8 cellular contexts compared by ENCODE assay signal in the genomic region with DNA sequence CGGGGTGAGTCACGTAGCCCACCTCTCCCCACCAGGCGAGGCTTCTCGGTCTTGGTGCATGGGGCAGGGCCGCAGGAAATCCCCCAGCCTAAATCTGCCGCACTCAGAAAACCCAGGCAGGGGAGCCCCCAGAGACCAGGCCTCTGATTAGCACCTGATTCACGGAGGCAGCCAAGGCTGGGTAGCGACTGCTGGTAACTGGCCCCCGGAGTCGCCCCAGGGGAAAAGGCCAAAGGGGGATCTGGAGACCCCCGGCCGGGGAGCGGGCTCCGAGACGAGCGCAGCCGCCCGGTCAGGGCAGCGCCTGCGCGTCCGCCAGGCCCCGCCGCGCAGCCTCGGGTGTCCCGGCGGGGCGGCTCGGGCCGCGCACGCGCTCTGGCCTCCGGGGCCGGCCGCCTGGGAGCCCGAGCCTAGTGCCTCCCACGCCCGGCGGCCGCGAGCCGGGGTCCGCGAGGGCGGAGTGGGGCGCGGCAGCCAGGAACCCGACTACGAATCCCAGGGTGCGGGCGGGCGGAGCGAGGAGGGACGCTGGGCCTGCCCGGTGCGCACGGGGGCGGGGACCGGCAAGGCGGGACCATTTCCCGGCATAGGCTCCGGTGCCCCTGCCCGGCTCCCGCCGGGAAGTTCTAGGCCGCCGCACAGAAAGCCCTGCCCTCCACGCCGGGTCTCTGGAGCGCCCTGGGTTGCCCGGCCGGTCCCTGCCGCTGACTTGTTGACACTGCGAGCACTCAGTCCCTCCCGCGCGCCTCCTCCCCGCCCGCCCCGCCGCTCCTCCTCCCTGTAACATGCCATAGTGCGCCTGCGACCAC. TPM values are rescaled to one million over a fixed set of nuclear protein-coding genes. Genes with fewer than 3 reads are reported as not detected.
DNase-seq lines count a peak whose midpoint lies in the region; ATAC-seq and TF ChIP-seq lines count a peak whose summit lies in the region.

A gene with protein sequence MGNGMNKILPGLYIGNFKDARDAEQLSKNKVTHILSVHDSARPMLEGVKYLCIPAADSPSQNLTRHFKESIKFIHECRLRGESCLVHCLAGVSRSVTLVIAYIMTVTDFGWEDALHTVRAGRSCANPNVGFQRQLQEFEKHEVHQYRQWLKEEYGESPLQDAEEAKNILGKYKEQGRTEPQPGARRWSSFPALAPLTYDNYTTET (plus strand): TSS at position 791 of the 809 bp plus-strand sequence. CDS start 53 bp downstream, outside the sequence.

- intact Hi-C loops in left ventricle myocardium superior (cut with micrococcal nuclease): no loop called here

- in situ Hi-C loops in GM13976 (cut with MboI; ENCODE audit: low sequenced_read_pairs, unreplicated experiment): no loop called here

- ATAC-seq in HG02798 (IDR thresholded peaks at IDR 0.05; ENCODE audit: poor library complexity, unreplicated experiment): peak; percentile 56
- peak; percentile 93 for ATAC-seq in left ventricle myocardium superior

- 16 to 30% (median 25%) methylated on average over 80 to 85 of the region's 85 CpGs for WGBS in adipose tissue, 3 donors

- DNase-seq in GM13976 (ENCODE audit: low spot score) (peak; percentile 100), RPMI8226 (peak; percentile 99), left ventricle myocardium superior (peak; percentile 94), retinal pigment epithelial cell (ENCODE audit: low read depth) (peak; percentile 27), NCI-H1417 treated with DMSO at 0.1 percent for 48 hours (lab: John Stamatoyannopoulos, UW) (no peak), NOMO-1 treated with DMSO at 0.1 percent for 48 hours (lab: John Stamatoyannopoulos, UW; ENCODE audit: unreplicated experiment) (no peak)

- no peak for TF ChIP-seq CTCF in GM13976 (IDR thresholded peaks at IDR 0.05; ENCODE audit: borderline replicate concordance, control extremely low read depth, extremely low read depth, insufficient read depth, missing control alignments)
- no peak for TF ChIP-seq CTCF in retinal pigment epithelial cell (conservative IDR thresholded peaks at IDR 0.05; ENCODE audit: low read depth, low read length)

- H3K27ac ChIP-seq in adipose tissue (ENCODE audit: low read depth, low read length): peak within 1 kb of the TSS; percentile 90

- H3K4me3 ChIP-seq in retinal pigment epithelial cell (ENCODE audit: low read length): peak within 1 kb of the TSS; percentile 78

RNA-seq across cellular contexts. Expression of the gene that starts here (rescaled TPM):
- polyA plus RNA-seq in adipose tissue: 10 to 100 TPM; 38.5 to 58.3 (median 47.0) TPM
- total RNA-seq in left ventricle myocardium superior: 50.4 TPM

Comparison
In these comparisons a context has a peak if more than half of its experiments do, and no peak if none do; other contexts are left out.
1. DNase-seq: peak in GM13976 (single experiment), RPMI8226 (single experiment), left ventricle myocardium superior (single experiment) and retinal pigment epithelial cell (single experiment); none in NCI-H1417 treated with DMSO at 0.1 percent for 48 hours (single experiment) and NOMO-1 treated with DMSO at 0.1 percent for 48 hours (single experiment).